In genomic region chr21:45432575-45433255, GRCh38 we compare ENCODE assay signal across 1 cellular context.
TF ChIP-seq lines count a peak whose summit lies in the region.

No MANE protein-coding gene starts in this region.

TF ChIP-seq in endothelial cell of umbilical vein, 7 proteins besides CTCF, POLR2A, EP300 and RAD21:
- TF ChIP-seq GATA2 (IDR thresholded peaks at IDR 0.05; ENCODE audit: insufficient read depth, insufficient read length, low read depth, low read length) (no peak), FOS (IDR thresholded peaks at IDR 0.05; ENCODE audit: borderline replicate concordance, insufficient read depth, low read length) (no peak), JUN (IDR thresholded peaks at IDR 0.05; ENCODE audit: borderline replicate concordance, insufficient read depth, insufficient read length, low read depth) (no peak), MAX (IDR thresholded peaks at IDR 0.05; ENCODE audit: insufficient read depth, insufficient read length) (no peak), EZH2 (IDR thresholded peaks at IDR 0.05; ENCODE audit: borderline replicate concordance, low read depth, low read length, severe bottlenecking) (no peak), MYC (IDR thresholded peaks at IDR 0.05; ENCODE audit: low read depth, low read length) (no peak), POLR2AphosphoS5 (IDR thresholded peaks at IDR 0.05; ENCODE audit: insufficient read depth, low read depth, low read length) (no peak)
